9 cellular contexts compared by ENCODE assay signal in the genomic region with DNA sequence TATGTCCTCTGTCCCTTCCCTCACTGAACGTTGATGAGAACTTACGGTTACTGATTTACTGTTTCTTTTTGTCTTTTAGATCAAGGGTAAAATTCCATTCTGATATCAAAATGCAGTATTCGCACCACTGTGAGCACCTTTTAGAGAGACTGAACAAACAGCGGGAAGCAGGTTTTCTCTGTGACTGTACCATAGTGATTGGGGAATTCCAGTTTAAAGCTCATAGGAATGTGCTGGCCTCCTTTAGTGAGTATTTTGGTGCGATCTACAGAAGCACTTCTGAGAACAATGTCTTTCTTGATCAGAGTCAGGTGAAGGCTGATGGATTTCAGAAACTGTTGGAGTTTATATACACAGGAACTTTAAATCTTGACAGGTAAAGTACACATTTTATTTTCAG. TPM values are rescaled to one million over a fixed set of nuclear protein-coding genes. Genes with fewer than 3 reads are reported as not detected.
DNase-seq lines count a peak whose midpoint lies in the region; TF ChIP-seq lines count a peak whose summit lies in the region.
"Had no signal": no experiment of that assay in that cellular context is flagged by ENCODE, and none has a peak within 500 bp of the region (broad histone marks: within the 10 kb centered on the region; RNA-seq: fewer than 3 reads in every experiment).

No MANE protein-coding gene starts in this region.

- no peaks in the 10 kb centered on the region for H3K27me3 Mint-ChIP-seq in progenitor cell of endocrine pancreas

- H3K36me3 ChIP-seq in ES-I3 (ENCODE audit: insufficient read depth, low read length) (peaks cover 17% of the 10 kb centered on the region), PC-9 (ENCODE audit: low read depth) (peaks cover 38% of the 10 kb centered on the region)

- DNase-seq in PC-9 (no peak), epithelial cell of prostate (ENCODE audit: low read depth, low spot score) (no peak), progenitor cell of endocrine pancreas (ENCODE audit: low spot score, unreplicated experiment) (no peak), HCEC 1CT (no peak), middle frontal gyrus (ENCODE audit: extremely low spot score, low spot score) (no peak), anterior cingulate cortex (lab: John Stamatoyannopoulos, UW) (no peak), cerebellar cortex (ENCODE audit: low spot score) (no peak)

- H3K4me3 Mint-ChIP-seq in progenitor cell of endocrine pancreas (ENCODE audit: low read depth) = peak overlapping the region; percentile 99

- peaks cover 31% of the 10 kb centered on the region for H3K79me2 ChIP-seq in PC-9 (ENCODE audit: low read depth)

- H3F3A ChIP-seq in PC-9 (ENCODE audit: insufficient read depth, low read depth) = peaks cover 32% of the 10 kb centered on the region

- H3K9me3 ChIP-seq in ES-I3 (ENCODE audit: control insufficient read depth, insufficient read depth, low read length) = no peaks in the 10 kb centered on the region
- H3K9me3 ChIP-seq in PC-9 (ENCODE audit: insufficient read depth, low read depth) = no peaks in the 10 kb centered on the region

- H3K4me3 ChIP-seq in PC-9 = peak overlapping the region; percentile 84

- no TSS peak for BruUV-seq in PC-9 (replicated peaks; lab: Mats Ljungman, UMichigan)

- no peak overlapping the region for H3K27ac ChIP-seq in PC-9
- peak overlapping the region; percentile 97 for H3K27ac ChIP-seq in epithelial cell of prostate

- no peaks in the 10 kb centered on the region for H3K9me2 ChIP-seq in PC-9 (ENCODE audit: insufficient read depth)

- H3K4me2 ChIP-seq in PC-9 = peak overlapping the region; percentile 86

- H2AFZ ChIP-seq in PC-9 = no peak overlapping the region

- TF ChIP-seq CTCF in PC-9 (conservative IDR thresholded peaks at IDR 0.05) = no peak
- no peak for TF ChIP-seq CTCF in progenitor cell of endocrine pancreas (IDR thresholded peaks at IDR 0.05; ENCODE audit: unreplicated experiment)

- H3K9ac ChIP-seq in ES-I3 (ENCODE audit: low read depth, low read length) = peak overlapping the region; percentile 83; the same call in 1 of the 2 replicates

- POLR2A ChIA-PET in PC-9 (lab: Charles Lee; ENCODE audit: unreplicated experiment) = no interaction called here

- H3K27ac Mint-ChIP-seq in progenitor cell of endocrine pancreas = peak overlapping the region; percentile 99

- peaks cover 10% of the 10 kb centered on the region for H3K36me3 Mint-ChIP-seq in progenitor cell of endocrine pancreas (ENCODE audit: insufficient read depth)

- H3K4me1 ChIP-seq in ES-I3 (ENCODE audit: insufficient read depth, low read length) (peaks cover 6% of the 10 kb centered on the region; the same call in 1 of the 2 replicates), PC-9 (replicated peaks; ENCODE audit: insufficient read depth) (peaks cover 13% of the 10 kb centered on the region)

- H3K9me3 Mint-ChIP-seq in progenitor cell of endocrine pancreas (ENCODE audit: low read depth) = no peaks in the 10 kb centered on the region

- no peaks in the 10 kb centered on the region for H3K27me3 ChIP-seq in PC-9 (ENCODE audit: insufficient read depth, low read depth)

- intact Hi-C loops in PC-9 (cut with micrococcal nuclease; ENCODE audit: unreplicated experiment) = no loop called here

- CTCF ChIA-PET in PC-9 (lab: Charles Lee) = no interaction called here

- H4K20me1 ChIP-seq in PC-9 (ENCODE audit: insufficient read depth) = peaks cover 13% of the 10 kb centered on the region

- H3K4me1 Mint-ChIP-seq in progenitor cell of endocrine pancreas (ENCODE audit: low read depth) = peaks cover 16% of the 10 kb centered on the region

RNA-seq across cellular contexts. Expression of gene MYNN, which starts 1.0 kb away (rescaled TPM):
- 13.7 and 18.2 TPM in 2 replicates for total RNA-seq in PC-9 (2021)
- total RNA-seq in progenitor cell of endocrine pancreas = 15.5 and 15.8 TPM in 2 replicates

RNA-seq across cellular contexts. Expression of gene ACTRT3, which starts 4.8 kb away (rescaled TPM):
- total RNA-seq in PC-9 (2021) = 1.5 and 2.4 TPM in 2 replicates
- total RNA-seq in progenitor cell of endocrine pancreas = 2.1 and 2.6 TPM in 2 replicates

RNA-seq across cellular contexts. Expression of gene TERC, which starts 9.3 kb away (rescaled TPM):
- total RNA-seq in PC-9 (2021) (7.6 and 22.7 TPM in 2 replicates), progenitor cell of endocrine pancreas (9.1 and 12.4 TPM in 2 replicates)

RNA-seq across cellular contexts. Expression of gene LRRIQ4, which starts 38.5 kb away (rescaled TPM):
- 1.3 TPM in 2 replicates for total RNA-seq in PC-9 (2021)
- total RNA-seq in progenitor cell of endocrine pancreas = 0.31 and 0.42 TPM in 2 replicates
- total RNA-seq: SK-MEL-5 had no signal

RNA-seq across cellular contexts. Expression of gene LRRC34, which starts 38.5 kb away (rescaled TPM):
- 9.6 and 10.3 TPM in 2 replicates for total RNA-seq in PC-9 (2021)
- total RNA-seq in progenitor cell of endocrine pancreas = 6.6 and 7.0 TPM in 2 replicates
